ENCODE assay signal across 24 cellular contexts in genomic region chr11:6240691-6241285, GRCh38. TPM values are rescaled to one million over a fixed set of nuclear protein-coding genes. Genes with fewer than 3 reads are reported as not detected.
DNase-seq lines count a peak whose midpoint lies in the region; ATAC-seq and TF ChIP-seq lines count a peak whose summit lies in the region.
"Had no signal": no experiment of that assay in that cellular context is flagged by ENCODE, and none has a peak within 500 bp of the region (broad histone marks: within the 10 kb centered on the region; RNA-seq: fewer than 3 reads in every experiment).

No MANE protein-coding gene starts in this region.

- peaks cover 7% of the 10 kb centered on the region for H3K4me1 Mint-ChIP-seq in MCF 10A (ENCODE audit: insufficient read depth, unreplicated experiment)
- H3K4me1 Mint-ChIP-seq: CD4-positive, CD25-positive, alpha-beta regulatory T cell had no signal

- CTCF ChIA-PET in MCF 10A (lab: Yijun Ruan, JAX) = interaction anchor here (0.5 to 2.6 kb wide), 5 partner anchors 9 to 114 kb away, joined by 3 to 11 read pairs (median 5); no protein-coding TSS in a partner anchor

- BruUV-seq in MCF 10A (replicated peaks; lab: Mats Ljungman, UMichigan) = no TSS peak

- POLR2A ChIA-PET in MCF 10A (lab: Yijun Ruan, JAX) = interaction anchor here (0.5 kb wide), 1 partner anchor 33 kb away, joined by 4 read pairs; no protein-coding TSS in a partner anchor

- H3K4me3 ChIP-seq in neutrophil (ENCODE audit: low read depth in 1 of 2, low read length in 1 of 2) = peak overlapping the region in 1 of 2 experiments; percentile 47
- H3K4me3 ChIP-seq: PC-9 had no signal

- peaks cover 33% of the 10 kb centered on the region in 2 experiments for H3K4me1 ChIP-seq in neutrophil (ENCODE audit: control insufficient read depth in 1 of 2, insufficient read depth in 1 of 2, low read depth in 1 of 2, low read length in 1 of 2)

- H3K27me3 ChIP-seq in neutrophil = no peaks in the 10 kb centered on the region

- no peaks in the 10 kb centered on the region for H3K9me3 Mint-ChIP-seq in MCF 10A (ENCODE audit: unreplicated experiment)

- no peak for ATAC-seq in GM21529 (IDR thresholded peaks at IDR 0.05; ENCODE audit: unreplicated experiment)
- no peak for ATAC-seq in HG03175 (IDR thresholded peaks at IDR 0.05; ENCODE audit: unreplicated experiment)

- TF ChIP-seq CTCF in neutrophil (IDR thresholded peaks at IDR 0.05) = no peak
- TF ChIP-seq CTCF in MCF 10A (IDR thresholded peaks at IDR 0.05; ENCODE audit: unreplicated experiment) = no peak

- H3K27ac Mint-ChIP-seq in MCF 10A (ENCODE audit: low read depth, unreplicated experiment) = no peak overlapping the region

- H3K27ac ChIP-seq in neutrophil = peak overlapping the region; percentile 79
- H3K27ac ChIP-seq: PC-9 had no signal

- no peak overlapping the region for H3K4me3 Mint-ChIP-seq in MCF 10A (ENCODE audit: unreplicated experiment)
- H3K4me3 Mint-ChIP-seq: CD4-positive, CD25-positive, alpha-beta regulatory T cell had no signal

- DNase-seq in NOMO-1 (lab: John Stamatoyannopoulos, UW; ENCODE audit: unreplicated experiment in 2 of 2) (peak; percentile 26 to 29), NOMO-1 treated with dmso at 0.1 percent for 144 hours (lab: John Stamatoyannopoulos, UW; ENCODE audit: unreplicated experiment) (no peak), MV-4-11 (lab: John Stamatoyannopoulos, UW) (peak; percentile 62), SKM-1 treated with dmso at 0.1 percent for 144 hours (lab: John Stamatoyannopoulos, UW; ENCODE audit: unreplicated experiment) (peak; percentile 57), MCF 10A (ENCODE audit: unreplicated experiment) (no peak)
- DNase-seq: 8988T; CD4-positive, CD25-positive, alpha-beta regulatory T cell; DMS79; H7; NCI-H1105; NCI-H146; NCI-H2081; NCI-H2171; NCI-H345; NCI-H524; NCI-H774; NK-92 treated with Interleukin-12 subunit alpha and Interleukin-12 subunit beta, amount 100 ng/mL, for 24 hours; PC-9; RPMI8226; SHP77 had no signal

- H3K36me3 ChIP-seq in neutrophil = no peaks in the 10 kb centered on the region

- intact Hi-C loops in MCF 10A (cut with micrococcal nuclease) = no loop called here

- H3K36me3 Mint-ChIP-seq in MCF 10A (ENCODE audit: insufficient read depth, unreplicated experiment) = no peaks in the 10 kb centered on the region
- H3K36me3 Mint-ChIP-seq: CD4-positive, CD25-positive, alpha-beta regulatory T cell had no signal

- H3K27me3 Mint-ChIP-seq in MCF 10A (ENCODE audit: insufficient read depth, unreplicated experiment) = no peaks in the 10 kb centered on the region

- H3K9me3 ChIP-seq in neutrophil = no peaks in the 10 kb centered on the region

RNA-seq across cellular contexts. Expression of gene CNGA4, which starts 1.9 kb away (rescaled TPM):
- not detected in 2 replicates for total RNA-seq in MCF 10A (2022)
- total RNA-seq: M059J had no signal

RNA-seq across cellular contexts. Expression of gene FHIP1B, which starts 6.4 kb away (rescaled TPM):
- total RNA-seq in MCF 10A (2022) = 44.6 and 51.1 TPM in 2 replicates

RNA-seq across cellular contexts. Expression of gene CCKBR, which starts 18.9 kb away (rescaled TPM):
- total RNA-seq in MCF 10A (2022) = not detected in 2 replicates
- total RNA-seq: CD4-positive, CD25-positive, alpha-beta regulatory T cell; M059J; PC-9 had no signal

RNA-seq across cellular contexts. Expression of gene C11orf42, which starts 35.4 kb away (rescaled TPM):
- total RNA-seq in MCF 10A (2022) = not detected in 2 replicates
- total RNA-seq: CD4-positive, CD25-positive, alpha-beta regulatory T cell; H7; M059J; PC-9 had no signal

RNA-seq across cellular contexts. Expression of gene OR52W1, which starts 41.8 kb away (rescaled TPM):
- total RNA-seq in MCF 10A (2022) = not detected in 2 replicates
- total RNA-seq: CD4-positive, CD25-positive, alpha-beta regulatory T cell; H7; M059J; PC-9 had no signal

Comparison
In these comparisons a context has a peak if more than half of its experiments do, and no peak if none do; other contexts are left out.
1. DNase-seq: peak in NOMO-1 (2 of 2), MV-4-11 (single experiment) and SKM-1 treated with dmso at 0.1 percent for 144 hours (single experiment); none in NOMO-1 treated with dmso at 0.1 percent for 144 hours (single experiment) and MCF 10A (single experiment).